31 cellular contexts compared by ENCODE assay signal in the genomic region with DNA sequence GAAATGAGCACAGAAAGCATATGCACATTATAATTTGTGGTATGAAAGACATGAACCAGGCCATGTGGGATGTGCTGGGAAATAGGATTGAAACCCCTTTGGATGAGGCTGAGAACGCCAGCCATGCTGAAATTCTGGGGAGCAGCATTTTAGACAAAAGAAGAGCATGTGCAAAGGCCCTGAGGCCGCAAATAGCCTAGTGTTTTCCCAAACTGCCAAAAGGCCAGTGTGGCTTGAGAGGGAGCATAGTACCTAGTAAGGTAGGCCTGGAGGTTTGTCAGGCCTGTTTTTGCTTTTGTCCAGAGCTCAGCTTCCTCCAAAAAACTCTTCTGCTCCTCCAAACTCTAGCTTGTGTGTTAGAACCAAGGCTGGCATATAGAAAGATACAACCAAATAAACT. TPM values are rescaled to one million over a fixed set of nuclear protein-coding genes. Genes with fewer than 3 reads are reported as not detected.
DNase-seq lines count a peak whose midpoint lies in the region; ATAC-seq, FAIRE-seq and TF ChIP-seq lines count a peak whose summit lies in the region.
"Had no signal": no experiment of that assay in that cellular context is flagged by ENCODE, and none has a peak within 500 bp of the region (broad histone marks: within the 10 kb centered on the region; RNA-seq: fewer than 3 reads in every experiment).

No MANE protein-coding gene starts in this region.

- no peak overlapping the region for H3K27ac Mint-ChIP-seq in HFFc6
- H3K27ac Mint-ChIP-seq: CD14-positive monocyte; CD4-positive, alpha-beta memory T cell; CD4-positive, CD25-positive, alpha-beta regulatory T cell; CD8-positive, alpha-beta memory T cell had no signal

- 35% methylated on average over 2 of the region's 2 CpGs; no CpG with 5 or more reads in 1 of the 2 experiments for WGBS in IMR-90 (ENCODE audit: extremely low coverage in 2 of 2, insufficient read length in 1 of 2), 2 experiments
- WGBS in K562 (ENCODE audit: insufficient coverage, low coverage, missing lambda C conversion rate): 9% methylated on average over 1 of the region's 2 CpGs

- TF ChIP-seq EP300 in K562 (IDR thresholded peaks at IDR 0.05; ENCODE audit: low read length): no peak

- no peak for TF ChIP-seq RAD21 in IMR-90 (IDR thresholded peaks at IDR 0.05; ENCODE audit: low read length)
- no peak for TF ChIP-seq RAD21 in K562 (CRISPR knock-in tag; conservative IDR thresholded peaks at IDR 0.05 in 1 of 2, IDR thresholded peaks at IDR 0.05 in 1 of 2)

- no peak overlapping the region for H3K4me2 ChIP-seq in IMR-90 (ENCODE audit: low read depth, low read length)
- H3K4me2 ChIP-seq in K562 (ENCODE audit: insufficient read depth, low read length): no peak overlapping the region
- H3K4me2 ChIP-seq: BLaER1 had no signal

- H3K56ac ChIP-seq in IMR-90 (ENCODE audit: extremely low read depth, insufficient read depth, low read length): no peak overlapping the region

- H3K27me3 ChIP-seq in IMR-90 (ENCODE audit: control insufficient read depth, insufficient read depth, low read length) (peaks cover 6% of the 10 kb centered on the region; the same call in 1 of the 2 replicates), K562 (ENCODE audit: control insufficient read depth in 2 of 2, insufficient read depth in 2 of 2, low read length in 2 of 2) (peaks cover 0 to 19% of the 10 kb centered on the region in 2 experiments; a peak in 3 of 5 replicates)
- H3K27me3 ChIP-seq: BE2C, BLaER1 had no signal

- H3K23ac ChIP-seq in IMR-90 (ENCODE audit: low read depth, low read length): no peak overlapping the region

- POLR2A ChIA-PET in HEK293 (lab: Yijun Ruan, JAX): no interaction called here
- POLR2A ChIA-PET in IMR-90 (lab: Charles Lee; ENCODE audit: unreplicated experiment): no interaction called here
- POLR2A ChIA-PET in K562 (lab: Yijun Ruan, JAX): no interaction called here

- H3K36me3 ChIP-seq in HEK293 (ENCODE audit: control insufficient read depth in 2 of 2, insufficient read depth in 1 of 2, low read length in 2 of 2): no peaks in the 10 kb centered on the region
- H3K36me3 ChIP-seq in IMR-90 (ENCODE audit: control insufficient read depth, insufficient read depth, low read length): no peaks in the 10 kb centered on the region
- no peaks in the 10 kb centered on the region for H3K36me3 ChIP-seq in K562 (ENCODE audit: control insufficient read depth, insufficient read depth, low read length)
- H3K36me3 ChIP-seq: BE2C, BLaER1 had no signal

- peak overlapping the region; percentile 65 for H2AK9ac ChIP-seq in IMR-90 (replicated peaks; ENCODE audit: low read depth, low read length, poor library complexity)

- no peak overlapping the region for H3K4ac ChIP-seq in IMR-90 (ENCODE audit: low read depth, low read length)

- no peak overlapping the region for H3K4me3 Mint-ChIP-seq in HFFc6
- H3K4me3 Mint-ChIP-seq: CD14-positive monocyte; CD4-positive, alpha-beta memory T cell; CD4-positive, CD25-positive, alpha-beta regulatory T cell; CD8-positive, alpha-beta memory T cell had no signal

- no peaks in the 10 kb centered on the region for H3K79me1 ChIP-seq in IMR-90 (ENCODE audit: low read depth in 1 of 2, low read length in 2 of 2)

- no peak overlapping the region for H2BK15ac ChIP-seq in IMR-90 (ENCODE audit: low read depth, low read length)

- H3K4me3 ChIP-seq in HEK293 (ENCODE audit: low read depth, low read length) (no peak overlapping the region), IMR-90 (ENCODE audit: insufficient read depth, low read depth, low read length) (no peak overlapping the region), K562 (no peak overlapping the region)
- H3K4me3 ChIP-seq: BLaER1, GM12878 had no signal

- H3K27ac ChIP-seq in HEK293 (ENCODE audit: extremely low read depth, low read depth, low read length): no peak overlapping the region
- no peak overlapping the region for H3K27ac ChIP-seq in IMR-90 (ENCODE audit: insufficient read depth, low read length)
- H3K27ac ChIP-seq in K562 (ENCODE audit: extremely low read depth, low read depth, low read length): no peak overlapping the region
- H3K27ac ChIP-seq: BLaER1 had no signal

- no peak for FAIRE-seq in K562 (lab: Jason Lieb, UNC)
- FAIRE-seq: A204.1, GM12878, GM12892, GM18507 had no signal

- H3K79me2 ChIP-seq in K562 (ENCODE audit: control insufficient read depth, insufficient read depth, low read length): no peaks in the 10 kb centered on the region

- H4K91ac ChIP-seq in IMR-90 (ENCODE audit: insufficient read depth, low read depth, low read length): no peak overlapping the region

- no peak overlapping the region for H3K14ac ChIP-seq in IMR-90 (replicated peaks; ENCODE audit: low read depth, low read length)

- no peak overlapping the region for H2BK5ac ChIP-seq in IMR-90 (ENCODE audit: low read depth, low read length, poor library complexity, severe bottlenecking)

- dilution Hi-C loops in IMR-90 (cut with HindIII; ENCODE audit: low sequenced_read_pairs, unreplicated experiment): no loop called here

- DNase-seq in IMR-90: no peak
- no peak for DNase-seq in K562 (ENCODE audit: extremely low read depth in 1 of 4, low spot score in 3 of 4)
- no peak for DNase-seq in dermis blood vessel endothelial cell
- no peak for DNase-seq in medulla oblongata (ENCODE audit: extremely low spot score)
- no peak for DNase-seq in HFFc6
- DNase-seq: 8988T; ACHN; BE2C; C1 segment of cervical spinal cord; CD4-positive, alpha-beta memory T cell; CD4-positive, CD25-positive, alpha-beta regulatory T cell; CD8-positive, alpha-beta memory T cell; COR-L47; DMS 273 treated with DMSO at 0.1 percent for 48 hours; DMS153; DMS53; DMS79; DND-41; EL; GDM1 had no signal

- H3K27me3 Mint-ChIP-seq in HFFc6 (ENCODE audit: insufficient read depth): peaks cover 28% of the 10 kb centered on the region

- H3K9me3 Mint-ChIP-seq in HFFc6: no peaks in the 10 kb centered on the region
- H3K9me3 Mint-ChIP-seq: CD4-positive, alpha-beta memory T cell had no signal

- BruUV-seq in IMR-90 (replicated peaks; lab: Mats Ljungman, UMichigan) (no TSS peak), K562 (replicated peaks; lab: Mats Ljungman, UMichigan) (no TSS peak)

- H3K9me1 ChIP-seq in IMR-90 (ENCODE audit: insufficient read depth, low read length) (no peaks in the 10 kb centered on the region), K562 (ENCODE audit: control insufficient read depth, insufficient read depth, low read length) (no peaks in the 10 kb centered on the region)

- TF ChIP-seq CTCF in HEK293 (tag by site-specific recombination; IDR thresholded peaks at IDR 0.05): no peak
- no peak for TF ChIP-seq CTCF in IMR-90 (conservative IDR thresholded peaks at IDR 0.05; ENCODE audit: low read depth, low read length)
- TF ChIP-seq CTCF in K562 (IDR thresholded peaks at IDR 0.05 in 2 of 3, conservative IDR thresholded peaks at IDR 0.05 in 1 of 3; ENCODE audit: insufficient read depth in 2 of 3, low read depth in 1 of 3, low read length in 3 of 3): no peak
- TF ChIP-seq CTCF in HFFc6 (IDR thresholded peaks at IDR 0.05): no peak

- H3K9ac ChIP-seq in IMR-90 (ENCODE audit: low read depth, low read length) (no peak overlapping the region), K562 (ENCODE audit: insufficient read depth in 1 of 2, low read depth in 2 of 2, low read length in 2 of 2) (no peak overlapping the region)
- H3K9ac ChIP-seq: BLaER1 had no signal

- H2BK20ac ChIP-seq in IMR-90 (ENCODE audit: low read depth, low read length): no peak overlapping the region

- no peaks in the 10 kb centered on the region for H4K20me1 ChIP-seq in IMR-90 (ENCODE audit: insufficient read depth, low read length)
- H4K20me1 ChIP-seq in K562 (replicated peaks; ENCODE audit: control insufficient read depth, insufficient read depth, low read length): no peaks in the 10 kb centered on the region
- H4K20me1 ChIP-seq: BLaER1 had no signal

- intact Hi-C loops in IMR-90 (cut with micrococcal nuclease) (no loop called here), K562 (cut with micrococcal nuclease) (no loop called here)

- H3K4me1 ChIP-seq in HEK293 (ENCODE audit: control insufficient read depth, insufficient read depth, low read length) (no peaks in the 10 kb centered on the region), IMR-90 (ENCODE audit: control insufficient read depth, insufficient read depth, low read length) (no peaks in the 10 kb centered on the region), K562 (replicated peaks in 1 of 2; ENCODE audit: control insufficient read depth in 2 of 2, insufficient read depth in 2 of 2, low read length in 2 of 2) (no peaks in the 10 kb centered on the region; a peak in 1 of 5 replicates)
- H3K4me1 ChIP-seq: BE2C, BLaER1 had no signal

- no peak overlapping the region for H4K5ac ChIP-seq in IMR-90 (ENCODE audit: low read depth, low read length)

- ATAC-seq in IMR-90 (ENCODE audit: low read depth) (no peak), K562 (no peak)
- ATAC-seq: GM12878 had no signal

- H3K36me3 Mint-ChIP-seq in HFFc6 (ENCODE audit: low read depth): no peaks in the 10 kb centered on the region
- H3K36me3 Mint-ChIP-seq: CD14-positive monocyte; CD4-positive, alpha-beta memory T cell; CD4-positive, CD25-positive, alpha-beta regulatory T cell had no signal

- H2BK120ac ChIP-seq in IMR-90 (ENCODE audit: low read depth, low read length): no peak overlapping the region

- TF ChIP-seq POLR2A in IMR-90 (IDR thresholded peaks at IDR 0.05; ENCODE audit: low read depth, low read length) (no peak), K562 (conservative IDR thresholded peaks at IDR 0.05) (no peak)

- CTCF ChIA-PET in HEK293 (lab: Yijun Ruan, JAX): interaction anchor here (0.7 to 0.8 kb wide), 2 partner anchors 30 to 73 kb away, joined by 3 read pairs; no protein-coding TSS in a partner anchor
- CTCF ChIA-PET in IMR-90 (lab: Yijun Ruan, JAX): interaction anchor here (0.7 kb wide), 1 partner anchor 9 kb away, joined by 3 read pairs; no protein-coding TSS in a partner anchor
- CTCF ChIA-PET in K562 (lab: Yijun Ruan, JAX; ENCODE audit: low intra/inter-chr PET ratio): no interaction called here

- H3K4me1 Mint-ChIP-seq in HFFc6 (ENCODE audit: low read depth): 0 out of 2 replicates have a peak, but pooled peaks cover 5% of the 10 kb centered on the region
- H3K4me1 Mint-ChIP-seq: CD4-positive, alpha-beta memory T cell; CD4-positive, CD25-positive, alpha-beta regulatory T cell; CD8-positive, alpha-beta memory T cell had no signal

- H3K9me3 ChIP-seq in HEK293 (ENCODE audit: control insufficient read depth, insufficient read depth, low read depth, low read length) (no peaks in the 10 kb centered on the region), IMR-90 (ENCODE audit: control insufficient read depth, insufficient read depth, low read length) (no peaks in the 10 kb centered on the region), K562 (replicated peaks; ENCODE audit: control insufficient read depth, insufficient read depth, low read depth, low read length) (no peaks in the 10 kb centered on the region)
- H3K9me3 ChIP-seq: BE2C, BLaER1 had no signal

- in situ Hi-C loops in IMR-90 (cut with MboI; ENCODE audit: low sequenced_read_pairs) (no loop called here), K562 (cut with MboI) (no loop called here)

- H3K18ac ChIP-seq in IMR-90 (ENCODE audit: low read depth, low read length): no peak overlapping the region

- H4K8ac ChIP-seq in IMR-90 (ENCODE audit: low read depth in 2 of 2, low read length in 2 of 2): no peak overlapping the region

- no peak overlapping the region for H2AK5ac ChIP-seq in IMR-90 (ENCODE audit: low read depth, low read length)

- no peak overlapping the region for H2AFZ ChIP-seq in IMR-90 (replicated peaks; ENCODE audit: low read length, poor library complexity)
- H2AFZ ChIP-seq in K562 (ENCODE audit: low read depth, low read length): no peak overlapping the region

RNA-seq across cellular contexts. Expression of a gene that starts 57.4 kb away (rescaled TPM):
- total RNA-seq in IMR-90 (2012; rRNA removed): 170 and 231 TPM in 2 replicates
- polyA plus RNA-seq in IMR-90 (2012; rRNA removed): 164 and 189 TPM in 2 replicates
- 49.1 and 88.8 TPM in 2 replicates for polyA plus RNA-seq in IMR-90 (2012; cell fraction: cytosol; rRNA removed)
- 348 and 483 TPM in 2 replicates for polyA plus RNA-seq in IMR-90 (2012; cell fraction: nucleus; rRNA removed; ENCODE audit: low replicate concordance)
- total RNA-seq in K562 (2011; cell fraction: chromatin; rRNA removed; ENCODE audit: low replicate concordance): 996 and 1,662 TPM in 2 replicates
- total RNA-seq in K562 (2011; cell fraction: nucleolus; rRNA removed): 1,111 and 1,184 TPM in 2 replicates
- 825 and 908 TPM in 2 replicates for total RNA-seq in K562 (2011; cell fraction: nucleoplasm; rRNA removed)
- 528 and 570 TPM in 2 replicates for total RNA-seq in K562 (2014; rRNA removed)
- total RNA-seq in K562 (2014; rRNA removed; fragmentation: Illumina TruSeq; extraction: Trizol): 581 and 590 TPM in 2 replicates
- total RNA-seq in K562 (2015; rRNA removed; fragmentation: Illumina TruSeq; extraction: Trizol): 631 and 697 TPM in 2 replicates
- 393 and 397 TPM in 2 replicates for total RNA-seq in K562 (2021)
- polyA plus RNA-seq in K562 (2011; rRNA removed): 376 and 404 TPM in 2 replicates
- 226 and 291 TPM in 2 replicates for polyA plus RNA-seq in K562 (2011; cell fraction: cytosol; rRNA removed)
- polyA plus RNA-seq in K562 (2011; cell fraction: nucleus; rRNA removed): 1,530 and 1,680 TPM in 2 replicates
- polyA plus RNA-seq in K562 (2012): 190 and 399 TPM in 2 replicates
- 441 and 482 TPM in 2 replicates for polyA plus RNA-seq in K562 (2014; fragmentation: Illumina TruSeq; extraction: Trizol)
- 100 to 1,000 TPM; 295 to 439 TPM for polyA plus RNA-seq in K562 (2014; fragmentation: Nextera tagmentation; extraction: Ambion mirVana)
- polyA plus RNA-seq in K562 (2014; rRNA removed): 427 and 428 TPM in 2 replicates
- polyA minus RNA-seq in K562 (2011; rRNA and poly(A)+ RNA removed): 583 and 607 TPM in 2 replicates
- polyA minus RNA-seq in K562 (2011; cell fraction: cytosol; rRNA and poly(A)+ RNA removed): 235 and 353 TPM in 2 replicates
- polyA minus RNA-seq in K562 (2011; cell fraction: nucleus; rRNA and poly(A)+ RNA removed): 490 and 782 TPM in 2 replicates
- 149 and 182 TPM in 2 replicates for total RNA-seq in dermis blood vessel endothelial cell
- total RNA-seq in HFFc6 (2021; fragmentation: NEBNext Ultra II Directional; extraction: Animal tissue kit (Norgen Biotek cat#: 25700)): 100 to 1,000 TPM; 151 to 222 (median 165) TPM

RNA-seq across cellular contexts. Expression of a gene that starts 58.7 kb away (rescaled TPM):
- total RNA-seq in IMR-90 (2012; rRNA removed) (not detected in 2 replicates), K562 (2014; rRNA removed) (not detected in 2 replicates), K562 (2014; rRNA removed; fragmentation: Illumina TruSeq; extraction: Trizol) (not detected in 2 replicates), K562 (2015; rRNA removed; fragmentation: Illumina TruSeq; extraction: Trizol) (not detected in 2 replicates), K562 (2021) (not detected in 2 replicates), dermis blood vessel endothelial cell (not detected in 2 replicates)
- polyA plus RNA-seq in IMR-90 (2012; rRNA removed) (not detected in 2 replicates), K562 (2011; rRNA removed) (not detected in 2 replicates), K562 (2014; fragmentation: Illumina TruSeq; extraction: Trizol) (not detected in 2 replicates), K562 (2014; fragmentation: Nextera tagmentation; extraction: Ambion mirVana) (not detected), K562 (2014; rRNA removed) (not detected in 2 replicates)
- polyA plus RNA-seq in IMR-90 (2012; cell fraction: cytosol; rRNA removed): not detected in 2 replicates
- polyA plus RNA-seq in IMR-90 (2012; cell fraction: nucleus; rRNA removed; ENCODE audit: low replicate concordance): not detected in 2 replicates
- not detected in 2 replicates for total RNA-seq in K562 (2011; cell fraction: chromatin; rRNA removed; ENCODE audit: low replicate concordance)
- not detected in 2 replicates for total RNA-seq in K562 (2011; cell fraction: nucleolus; rRNA removed)
- not detected in 2 replicates for total RNA-seq in K562 (2011; cell fraction: nucleoplasm; rRNA removed)
- polyA plus RNA-seq in K562 (2011; cell fraction: cytosol; rRNA removed): not detected in 2 replicates
- polyA plus RNA-seq in K562 (2011; cell fraction: nucleus; rRNA removed): not detected in 2 replicates
- 0.04 TPM in 1 of 2 replicates, not detected in the other for polyA plus RNA-seq in K562 (2012)
- not detected in 2 replicates for polyA minus RNA-seq in K562 (2011; rRNA and poly(A)+ RNA removed)
- polyA minus RNA-seq in K562 (2011; cell fraction: cytosol; rRNA and poly(A)+ RNA removed): not detected in 2 replicates
- polyA minus RNA-seq in K562 (2011; cell fraction: nucleus; rRNA and poly(A)+ RNA removed): not detected in 2 replicates
- total RNA-seq in HFFc6 (2021; fragmentation: NEBNext Ultra II Directional; extraction: Animal tissue kit (Norgen Biotek cat#: 25700)): not detected
- total RNA-seq: A673; CD4-positive, alpha-beta memory T cell; CD4-positive, CD25-positive, alpha-beta regulatory T cell; CD8-positive, alpha-beta memory T cell; Daoy; G401; GM12878 had no signal
- polyA plus RNA-seq: AG04450; CD14-positive monocyte; CD4-positive, alpha-beta memory T cell; CD4-positive, CD25-positive, alpha-beta regulatory T cell; CD8-positive, alpha-beta memory T cell had no signal
